7 cellular contexts compared by ENCODE assay signal in the genomic region with DNA sequence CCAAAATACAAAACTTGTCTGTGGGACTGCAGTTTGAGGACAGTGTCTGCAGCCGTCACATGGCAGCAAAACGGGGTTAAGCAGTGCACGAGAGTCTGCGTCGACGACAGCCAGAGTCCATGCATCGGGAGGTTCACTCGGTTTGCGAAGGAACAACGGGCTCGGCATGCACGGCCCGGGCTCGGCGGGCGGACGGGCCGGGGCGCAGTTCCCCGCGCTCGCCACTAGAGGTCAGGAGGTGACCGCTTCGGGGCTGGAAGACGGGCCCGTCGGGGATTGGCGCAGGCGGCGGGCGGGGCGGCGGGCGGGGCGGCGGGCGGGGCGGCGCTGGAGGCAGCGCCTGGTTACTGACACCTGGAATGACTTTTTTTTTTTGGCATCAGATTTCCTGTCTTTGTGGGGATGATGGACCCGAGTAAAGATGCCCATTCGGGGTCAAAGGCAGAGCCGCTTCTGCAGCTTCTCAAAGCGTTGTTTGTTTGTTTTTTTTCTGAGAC. TPM values are rescaled to one million over a fixed set of nuclear protein-coding genes. Genes with fewer than 3 reads are reported as not detected.
DNase-seq lines count a peak whose midpoint lies in the region; ATAC-seq and TF ChIP-seq lines count a peak whose summit lies in the region.

No MANE protein-coding gene starts in this region.

- no peak overlapping the region for H2AFZ ChIP-seq in KMS-11 (ENCODE audit: low read depth)

- H3K27ac Mint-ChIP-seq in activated naive CD4-positive, alpha-beta T cell treated with anti-CD3 and anti-CD28 coated beads for 36 hours = no peak overlapping the region

- H3K4me1 ChIP-seq in KMS-11 (ENCODE audit: low read depth, poor library complexity, severe bottlenecking) (peaks cover 4% of the 10 kb centered on the region), transverse colon (peaks cover 0 to 3% (median 1%) of the 10 kb centered on the region in 4 donors)

- no peak overlapping the region for H3K27ac ChIP-seq in KMS-11
- no peak overlapping the region for H3K27ac ChIP-seq in transverse colon

- H3K4me3 Mint-ChIP-seq in activated naive CD4-positive, alpha-beta T cell treated with anti-CD3 and anti-CD28 coated beads for 36 hours = no peak overlapping the region

- CTCF ChIA-PET in activated naive CD4-positive, alpha-beta T cell treated with anti-CD3 and anti-CD28 coated beads for 36 hours (lab: Charles Lee) = no interaction called here

- H3K79me2 ChIP-seq in KMS-11 (ENCODE audit: insufficient read depth, low read depth) = no peaks in the 10 kb centered on the region

- H3K4me3 ChIP-seq in KMS-11 (IDR thresholded peaks at IDR 0.05; ENCODE audit: insufficient read depth, low read depth, low read length) = no peak overlapping the region
- H3K4me3 ChIP-seq in transverse colon = no peak overlapping the region

- peaks cover 3% of the 10 kb centered on the region; the same call in 1 of the 2 replicates for H3K27me3 ChIP-seq in KMS-11 (ENCODE audit: insufficient read depth, low read depth)
- no peaks in the 10 kb centered on the region for H3K27me3 ChIP-seq in transverse colon

- TF ChIP-seq POLR2A in transverse colon (IDR thresholded peaks at IDR 0.05) = no peak

- 2 to 4% methylated on average over 4 to 44 of the region's 44 CpGs for WGBS in transverse colon (ENCODE audit: low coverage in 1 of 2), 2 donors

- peaks cover 4% of the 10 kb centered on the region for H3K27me3 Mint-ChIP-seq in activated naive CD4-positive, alpha-beta T cell treated with anti-CD3 and anti-CD28 coated beads for 36 hours (ENCODE audit: low read depth)

- intact Hi-C loops in activated naive CD4-positive, alpha-beta T cell treated with anti-CD3 and anti-CD28 coated beads for 36 hours (cut with micrococcal nuclease) = loop anchor here (2.0 kb wide), 2 partner anchors 241 to 837 kb away; no protein-coding TSS in a partner anchor
- intact Hi-C loops in transverse colon (cut with DNase I; ENCODE audit: low total_unique reads) = no loop called here

- TF ChIP-seq EP300 in transverse colon (IDR thresholded peaks at IDR 0.05; ENCODE audit: low read depth) = no peak

- peak; percentile 87 for ATAC-seq in SK-N-SH treated with all-trans-retinoic acid at 6 μM for 48 hours

- no peaks in the 10 kb centered on the region for H3K9me3 ChIP-seq in transverse colon

- peak; percentile 88 for DNase-seq in activated naive CD4-positive, alpha-beta T cell treated with anti-CD3 and anti-CD28 coated beads for 36 hours
- DNase-seq in glomerular visceral epithelial cell (ENCODE audit: extremely low spot score) (peak; percentile 74), pons (ENCODE audit: low spot score) (peak; percentile 22), transverse colon (peak; percentile 90)

- no peaks in the 10 kb centered on the region for H4K20me1 ChIP-seq in KMS-11 (ENCODE audit: insufficient read depth)

- H3K9me3 Mint-ChIP-seq in activated naive CD4-positive, alpha-beta T cell treated with anti-CD3 and anti-CD28 coated beads for 36 hours = no peaks in the 10 kb centered on the region

- H3K9ac ChIP-seq in KMS-11 = no peak overlapping the region

- no peaks in the 10 kb centered on the region for H3K36me3 Mint-ChIP-seq in activated naive CD4-positive, alpha-beta T cell treated with anti-CD3 and anti-CD28 coated beads for 36 hours (ENCODE audit: low read depth)

- peak; percentile 77 for TF ChIP-seq CTCF in GM12873 (IDR thresholded peaks at IDR 0.05; ENCODE audit: insufficient read depth, low read depth, low read length, missing control alignments)
- TF ChIP-seq CTCF in KMS-11 (conservative IDR thresholded peaks at IDR 0.05; ENCODE audit: low read depth, low read length) = peak; percentile 78
- peak; percentile 80 to 96 (median 91) for TF ChIP-seq CTCF in transverse colon (IDR thresholded peaks at IDR 0.05)

- in situ Hi-C loops in transverse colon (cut with MboI; ENCODE audit: low pct_ligation_motif_present in 1 of 4, low pct_unique_long_range_greater_than_20kb in 1 of 4, low sequenced_read_pairs in 3 of 4) = no loop called here

- no peak overlapping the region for H3K4me2 ChIP-seq in KMS-11

- H3K4me1 Mint-ChIP-seq in activated naive CD4-positive, alpha-beta T cell treated with anti-CD3 and anti-CD28 coated beads for 36 hours (ENCODE audit: low read depth) = no peaks in the 10 kb centered on the region

- H3K36me3 ChIP-seq in KMS-11 (ENCODE audit: insufficient read depth) = no peaks in the 10 kb centered on the region
- no peaks in the 10 kb centered on the region for H3K36me3 ChIP-seq in transverse colon

TF ChIP-seq in SK-N-SH treated with all-trans-retinoic acid at 6 μM for 48 hours, 23 proteins besides CTCF, POLR2A, EP300 and RAD21:
- TF ChIP-seq ESRRG (CRISPR knock-in tag; IDR thresholded peaks at IDR 0.05) = no peak
- no peak for TF ChIP-seq ZC3H10 (CRISPR knock-in tag; IDR thresholded peaks at IDR 0.05)
- no peak for TF ChIP-seq RARB (CRISPR knock-in tag; IDR thresholded peaks at IDR 0.05)
- no peak for TF ChIP-seq ZFP3 (CRISPR knock-in tag; IDR thresholded peaks at IDR 0.05)
- TF ChIP-seq, protein P1, sequence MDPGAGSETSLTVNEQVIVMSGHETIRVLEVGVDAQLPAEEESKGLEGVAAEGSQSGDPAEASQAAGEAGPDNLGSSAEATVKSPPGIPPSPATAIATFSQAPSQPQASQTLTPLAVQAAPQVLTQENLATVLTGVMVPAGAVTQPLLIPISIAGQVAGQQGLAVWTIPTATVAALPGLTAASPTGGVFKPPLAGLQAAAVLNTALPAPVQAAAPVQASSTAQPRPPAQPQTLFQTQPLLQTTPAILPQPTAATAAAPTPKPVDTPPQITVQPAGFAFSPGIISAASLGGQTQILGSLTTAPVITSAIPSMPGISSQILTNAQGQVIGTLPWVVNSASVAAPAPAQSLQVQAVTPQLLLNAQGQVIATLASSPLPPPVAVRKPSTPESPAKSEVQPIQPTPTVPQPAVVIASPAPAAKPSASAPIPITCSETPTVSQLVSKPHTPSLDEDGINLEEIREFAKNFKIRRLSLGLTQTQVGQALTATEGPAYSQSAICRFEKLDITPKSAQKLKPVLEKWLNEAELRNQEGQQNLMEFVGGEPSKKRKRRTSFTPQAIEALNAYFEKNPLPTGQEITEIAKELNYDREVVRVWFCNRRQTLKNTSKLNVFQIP (CRISPR knock-in tag; IDR thresholded peaks at IDR 0.05; ENCODE audit: borderline replicate concordance, low read depth) = no peak
- TF ChIP-seq PPARA (CRISPR knock-in tag; IDR thresholded peaks at IDR 0.05; ENCODE audit: borderline replicate concordance) = no peak
- TF ChIP-seq ZNF565 (CRISPR knock-in tag; conservative IDR thresholded peaks at IDR 0.05; ENCODE audit: low read depth) = no peak
- TF ChIP-seq ZFP30 (CRISPR knock-in tag; IDR thresholded peaks at IDR 0.05) = no peak
- no peak for TF ChIP-seq BACH2 (CRISPR knock-in tag; IDR thresholded peaks at IDR 0.05; ENCODE audit: borderline replicate concordance)
- no peak for TF ChIP-seq SNAI2 (CRISPR knock-in tag; IDR thresholded peaks at IDR 0.05)
- TF ChIP-seq PATZ1 (CRISPR knock-in tag; IDR thresholded peaks at IDR 0.05; ENCODE audit: borderline replicate concordance) = no peak
- TF ChIP-seq CREB5 (CRISPR knock-in tag; IDR thresholded peaks at IDR 0.05; ENCODE audit: low read depth) = no peak
- no peak for TF ChIP-seq GLIS3 (CRISPR knock-in tag; IDR thresholded peaks at IDR 0.05)
- no peak for TF ChIP-seq TOX (CRISPR knock-in tag; IDR thresholded peaks at IDR 0.05; ENCODE audit: borderline replicate concordance)
- TF ChIP-seq ARNTL (CRISPR knock-in tag; IDR thresholded peaks at IDR 0.05; ENCODE audit: borderline replicate concordance, low read depth) = no peak

RNA-seq across cellular contexts. Expression of gene SCGB1C2, which starts 6.5 kb away (rescaled TPM):
- not detected for total RNA-seq in activated naive CD4-positive, alpha-beta T cell treated with anti-CD3 and anti-CD28 coated beads for 36 hours
- not detected for total RNA-seq in transverse colon

RNA-seq across cellular contexts. Expression of gene DOC2B, which starts 37.6 kb away (rescaled TPM):
- under 1 TPM in 1 of 2 experiments, not detected in 1; 0.14 TPM for total RNA-seq in activated naive CD4-positive, alpha-beta T cell treated with anti-CD3 and anti-CD28 coated beads for 36 hours
- 10 to 100 TPM in 1 of 4 donors, 1 to 10 TPM in 3; 1.8 to 11.6 (median 2.6) TPM for total RNA-seq in transverse colon

Comparison
In these comparisons a context has a peak if more than half of its experiments do, and no peak if none do; other contexts are left out.
1. DNase-seq: peak in every context shown above with its lines; median percentile 90 in transverse colon; 88 in activated naive CD4-positive, alpha-beta T cell treated with anti-CD3 and anti-CD28 coated beads for 36 hours; 74 in glomerular visceral epithelial cell; 22 in pons.